ENCODE assay signal across 22 cellular contexts in genomic region chr10:133418289-133418993, GRCh38. TPM values are rescaled to one million over a fixed set of nuclear protein-coding genes. Genes with fewer than 3 reads are reported as not detected.
"Had no signal": no experiment of that assay in that cellular context is flagged by ENCODE, and none has a peak within 500 bp of the region (broad histone marks: within the 10 kb centered on the region; RNA-seq: fewer than 3 reads in every experiment).

No MANE protein-coding gene starts in this region.

- H3K4me2 ChIP-seq: hepatocyte had no signal

- H3K4me1 Mint-ChIP-seq: neural crest cell had no signal

- H3K4me3 ChIP-seq: hepatocyte, left ventricle myocardium inferior, lung, sigmoid colon, skin epidermis, suprapubic skin, thyroid gland had no signal

- H3K27me3 Mint-ChIP-seq: naive B cell had no signal

- H3K4me1 ChIP-seq: foreskin keratinocyte, parathyroid adenoma had no signal

- H3K79me2 ChIP-seq: hepatocyte had no signal

- DNase-seq: effector memory CD8-positive, alpha-beta T cell; foreskin keratinocyte; left cardiac atrium; left ventricle myocardium inferior; mesenchymal stem cell; naive B cell; nucleus accumbens; sigmoid colon; stimulated activated CD4-positive, alpha-beta T cell treated with anti-CD3 and anti-CD28 coated beads, Interleukin-2, amount 100 ng/mL, for 24 hours; stimulated activated CD4-positive, alpha-beta T cell treated with anti-CD3 and anti-CD28 coated beads, Interleukin-4, amount 100 ng/mL, for 4 hours; stimulated activated naive CD4-positive, alpha-beta T cell; thyroid gland had no signal

- H3K4me3 Mint-ChIP-seq: dendritic cell treated with granulocyte-macrophage colony-stimulating factor and Interleukin-4, amounts not matched to agents 40 ng/mL and 50 ng/mL, for 4 days; effector memory CD8-positive, alpha-beta T cell; naive B cell; type B pancreatic cell had no signal

- H3K9ac ChIP-seq: parathyroid adenoma had no signal

- H3K27me3 ChIP-seq: hepatocyte, thyroid gland had no signal

- H3K9me3 Mint-ChIP-seq: effector memory CD8-positive, alpha-beta T cell had no signal

- H3K27ac Mint-ChIP-seq: dendritic cell treated with granulocyte-macrophage colony-stimulating factor and Interleukin-4, amounts not matched to agents 40 ng/mL and 50 ng/mL, for 4 days; effector memory CD8-positive, alpha-beta T cell; naive B cell; type B pancreatic cell had no signal

- H3K27ac ChIP-seq: foreskin keratinocyte, hepatocyte, left ventricle myocardium inferior, parathyroid adenoma, sigmoid colon, skin epidermis, suprapubic skin, thyroid gland had no signal

- ATAC-seq: effector memory CD8-positive, alpha-beta T cell; foreskin keratinocyte; left cardiac atrium had no signal

- H2AFZ ChIP-seq: hepatocyte, parathyroid adenoma had no signal

- H3K9me3 ChIP-seq: left ventricle myocardium inferior, sigmoid colon, suprapubic skin, thyroid gland had no signal

RNA-seq across cellular contexts. Expression of gene SPRN, which starts 6.0 kb away (rescaled TPM):
- total RNA-seq: foreskin keratinocyte, kidney, left cardiac atrium, left ventricle myocardium inferior, pulmonary artery endothelial cell had no signal
- polyA plus RNA-seq: foreskin keratinocyte had no signal
